Comparison of ENCODE assay signal across 8 cellular contexts in the genomic region with DNA sequence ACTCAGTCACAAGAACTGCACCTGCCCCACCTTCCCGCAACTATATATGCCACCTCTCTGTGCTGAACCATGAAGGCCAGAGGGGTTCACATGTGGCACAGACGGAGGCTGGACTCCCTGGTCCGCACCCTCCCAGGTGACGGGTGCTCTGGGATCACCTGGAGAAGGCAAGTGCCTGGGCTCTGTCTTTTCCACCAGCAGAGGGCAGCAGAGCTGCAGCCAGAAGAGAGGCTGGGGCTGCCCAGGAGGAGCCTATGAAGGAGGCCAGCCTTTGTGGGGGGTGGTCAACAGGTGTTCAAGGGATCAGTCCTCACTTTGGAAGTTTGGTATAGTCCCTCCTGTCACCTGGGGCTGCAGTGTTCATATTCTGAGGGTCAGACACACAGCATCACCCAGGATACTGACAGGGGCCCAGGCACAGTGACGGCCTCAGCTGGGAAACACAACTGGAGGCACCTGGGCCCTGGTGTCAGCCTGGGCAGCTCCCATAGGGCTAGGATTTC. TPM values are rescaled to one million over a fixed set of nuclear protein-coding genes. Genes with fewer than 3 reads are reported as not detected.
A peak's percentile ranks its signal among the peaks of the same experiment; 100 is the strongest.
DNase-seq lines count a peak whose midpoint lies in the region; ATAC-seq and TF ChIP-seq lines count a peak whose summit lies in the region.

No MANE protein-coding gene starts in this region.

- no peak overlapping the region for H3K9ac ChIP-seq in DND-41 (ENCODE audit: low read depth, low read length)

- no peaks in the 10 kb centered on the region for H4K20me1 ChIP-seq in DND-41 (ENCODE audit: insufficient read depth, low read length)

- H3K79me2 ChIP-seq in DND-41 (ENCODE audit: insufficient read depth, low read length) = no peaks in the 10 kb centered on the region

- TF ChIP-seq CTCF in DND-41 (IDR thresholded peaks at IDR 0.05; ENCODE audit: borderline replicate concordance, extremely low read depth, low read length, poor library complexity, severe bottlenecking) (peak; percentile 99), LNCAP (IDR thresholded peaks at IDR 0.05) (peak; percentile 97), WI38 (IDR thresholded peaks at IDR 0.05; ENCODE audit: low read depth, low read length) (peak; percentile 96), cardiac fibroblast (IDR thresholded peaks at IDR 0.05; ENCODE audit: low read depth, low read length) (peak; percentile 96)

- H3K9me3 ChIP-seq in DND-41 (ENCODE audit: insufficient read depth, low read length, severe bottlenecking) = no peaks in the 10 kb centered on the region

- no peaks in the 10 kb centered on the region for H3K27me3 ChIP-seq in DND-41 (ENCODE audit: insufficient read depth, low read length, poor library complexity)

- no peaks in the 10 kb centered on the region for H3K36me3 ChIP-seq in DND-41 (ENCODE audit: insufficient read depth, low read length)

- peaks cover 25% of the 10 kb centered on the region for H3K4me1 ChIP-seq in DND-41 (ENCODE audit: insufficient read depth, low read length)

- H3K4me2 ChIP-seq in DND-41 (ENCODE audit: insufficient read depth, low read length) = no peak overlapping the region

- ATAC-seq in DND-41 (ENCODE audit: insufficient read depth, low read depth) (peak; percentile 89), left colon (peak; percentile 94), HG03095 (IDR thresholded peaks at IDR 0.05; ENCODE audit: unreplicated experiment) (no peak), GM18909 (IDR thresholded peaks at IDR 0.05; ENCODE audit: poor library complexity, unreplicated experiment) (no peak)

- no peak overlapping the region for H2AFZ ChIP-seq in DND-41 (ENCODE audit: low read depth, low read length)

- intact Hi-C loops in left colon (cut with DNase I, micrococcal nuclease) = loop anchor here in 1 of 2 donors (5.0 kb wide), 1 partner anchor 109 kb away; no protein-coding TSS in a partner anchor

- peak overlapping the region; percentile 58 for H3K27ac ChIP-seq in DND-41 (ENCODE audit: low read length)

- DNase-seq in DND-41 (peak; percentile 79), cardiac fibroblast (ENCODE audit: low read depth in 2 of 2) (peak; percentile 51 to 59), left colon (peak; percentile 56 to 83)
- DNase-seq in stimulated activated CD4-positive, alpha-beta T cell treated with anti-CD3 and anti-CD28 coated beads, Interleukin-4, amount 100 ng/mL, for 24 hours = peak; percentile 75

- H3K4me3 ChIP-seq in DND-41 (ENCODE audit: low read depth in 1 of 2, low read length in 2 of 2) = no peak overlapping the region
- no peak overlapping the region for H3K4me3 ChIP-seq in WI38 (ENCODE audit: low read depth, low read length)
- no peak overlapping the region for H3K4me3 ChIP-seq in cardiac fibroblast (replicated peaks in 1 of 2; ENCODE audit: low read depth in 2 of 2, low read length in 2 of 2)

RNA-seq across cellular contexts. Expression of a gene that starts 39.2 kb away (rescaled TPM):
- 10 to 100 TPM in 1 of 2 donors, 1 to 10 TPM in 1; 5.5 to 40.7 TPM for total RNA-seq in left colon

Comparison
In these comparisons a context has a peak if more than half of its experiments do, and no peak if none do; other contexts are left out.
1. ATAC-seq: peak in DND-41 (single experiment) and left colon (single experiment); none in HG03095 (single experiment) and GM18909 (single experiment).
2. Peak in every context shown above with its lines, with median percentiles within 50 percentile points of each other: DNase-seq and CTCF ChIP-seq.